Comparison of ENCODE assay signal across 19 cellular contexts in the genomic region with DNA sequence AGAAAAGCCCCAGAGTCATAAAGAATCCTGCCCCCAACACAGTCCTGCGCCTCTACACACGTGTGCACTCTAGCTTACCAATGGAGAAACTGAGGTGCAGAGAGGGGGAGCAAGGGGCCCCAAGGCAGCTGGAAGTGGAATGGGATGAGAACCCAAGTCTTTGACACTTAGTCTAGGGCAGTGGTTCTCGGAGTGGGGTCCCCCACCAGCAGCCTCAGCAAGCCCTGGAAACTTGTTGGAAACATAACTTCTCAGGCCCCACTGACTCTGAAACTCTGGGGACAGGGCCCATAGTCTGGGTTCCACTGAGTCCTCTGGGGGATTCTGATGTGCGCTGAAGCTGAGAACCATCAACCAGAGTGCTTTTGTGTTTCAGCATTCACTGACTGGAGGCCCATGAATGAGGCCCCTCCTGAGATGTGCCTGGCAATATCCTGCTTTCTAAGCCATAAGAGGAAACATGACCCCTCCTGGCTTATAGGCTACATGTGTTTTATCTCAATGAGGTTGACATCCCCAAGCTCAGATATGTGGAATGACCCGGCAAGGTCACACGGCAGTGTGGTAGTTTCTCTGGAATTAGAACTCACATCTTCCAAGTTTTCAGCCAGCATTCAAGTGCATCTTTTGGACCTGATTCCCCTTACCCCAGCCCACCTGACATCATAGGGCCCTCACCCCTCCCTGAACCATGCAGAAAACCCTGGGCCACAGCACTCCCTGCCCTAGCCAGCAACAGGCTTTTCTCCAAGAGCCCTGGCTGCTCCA.
DNase-seq lines count a peak whose midpoint lies in the region; FAIRE-seq and TF ChIP-seq lines count a peak whose summit lies in the region.
"Had no signal": no experiment of that assay in that cellular context is flagged by ENCODE, and none has a peak within 500 bp of the region (broad histone marks: within the 10 kb centered on the region; RNA-seq: fewer than 3 reads in every experiment).

No MANE protein-coding gene starts in this region.

- TF ChIP-seq POLR2A in ovary (IDR thresholded peaks at IDR 0.05), result no peak

- H4K20me1 ChIP-seq in SK-N-SH (ENCODE audit: insufficient read depth), result no peaks in the 10 kb centered on the region

- peak; percentile 30 for DNase-seq in activated effector memory CD4-positive, alpha-beta T cell treated with anti-CD3 and anti-CD28 coated beads, Interleukin-2, amount 50 U/mL, for 16 hours
- DNase-seq in activated effector memory CD4-positive, alpha-beta T cell treated with Interleukin-2 at 50 U/mL for 16 hours, result no peak
- DNase-seq in SK-N-SH (peak; percentile 73), left kidney (ENCODE audit: low read depth, low spot score) (peak; percentile 91), ovary (no peak), NCI-H446 treated with DMSO at 0.1 percent for 48 hours (lab: John Stamatoyannopoulos, UW) (no peak), small intestine (no peak)
- DNase-seq: GDM1, GM23248, NCI-H2029, NCI-H2227 treated with DMSO at 0.1 percent for 48 hours, NCI-H526, OCI-M1, SIG-M5 had no signal

- TF ChIP-seq EP300 in SK-N-SH (IDR thresholded peaks at IDR 0.05; ENCODE audit: borderline replicate concordance in 1 of 2, low read depth in 1 of 2, low read length in 1 of 2), result no peak
- TF ChIP-seq EP300 in ovary (IDR thresholded peaks at IDR 0.05), result no peak

- no peak for TF ChIP-seq RAD21 in SK-N-SH (IDR thresholded peaks at IDR 0.05; ENCODE audit: low read length)

- H3K4me1 ChIP-seq in SK-N-SH (ENCODE audit: control insufficient read depth in 1 of 2, insufficient read depth in 2 of 2, low read depth in 1 of 2, low read length in 1 of 2), result peaks cover 0 to 39% of the 10 kb centered on the region in 2 experiments; a peak in 1 of 4 replicates
- H3K4me1 ChIP-seq in ovary (ENCODE audit: insufficient read depth), result no peaks in the 10 kb centered on the region
- no peaks in the 10 kb centered on the region for H3K4me1 ChIP-seq in small intestine (ENCODE audit: control insufficient read depth in 2 of 2, insufficient read depth in 1 of 2, low read depth in 1 of 2, low read length in 1 of 2)

- no peaks in the 10 kb centered on the region for H3F3A ChIP-seq in SK-N-SH (replicated peaks; ENCODE audit: insufficient read depth)

- H2AFZ ChIP-seq in SK-N-SH (ENCODE audit: low read depth), result no peak overlapping the region
- H2AFZ ChIP-seq: GM23248 had no signal

- H3K79me2 ChIP-seq in SK-N-SH (ENCODE audit: insufficient read depth), result no peaks in the 10 kb centered on the region

- CTCF ChIA-PET in SK-N-SH (lab: Yijun Ruan, JAX), result interaction anchor here (0.7 to 3.1 kb wide), 9 partner anchors 31 to 258 kb away, joined by 3 to 14 read pairs (median 4); no protein-coding TSS in a partner anchor

- FAIRE-seq in small intestine (lab: Jason Lieb, UNC), result no peak
- FAIRE-seq: A204.1, GM12878, HTR-8/SVneo had no signal

- no peaks in the 10 kb centered on the region for H3K9me3 ChIP-seq in SK-N-SH
- H3K9me3 ChIP-seq in ovary, result no peaks in the 10 kb centered on the region
- H3K9me3 ChIP-seq in small intestine (ENCODE audit: control insufficient read depth, low read depth), result no peaks in the 10 kb centered on the region

- POLR2A ChIA-PET in SK-N-SH (lab: Yijun Ruan, JAX), result no interaction called here

- H3K27me3 ChIP-seq in SK-N-SH (ENCODE audit: insufficient read depth) (no peaks in the 10 kb centered on the region), ovary (no peaks in the 10 kb centered on the region), small intestine (ENCODE audit: control insufficient read depth in 2 of 2, insufficient read depth in 2 of 2, low read length in 2 of 2) (no peaks in the 10 kb centered on the region)

- H3K27ac ChIP-seq in SK-N-SH (ENCODE audit: low read depth in 2 of 2, low read length in 1 of 2), result peak overlapping the region in 1 of 2 experiments; percentile 34; a peak in 1 of 4 replicates
- no peak overlapping the region for H3K27ac ChIP-seq in ovary
- H3K27ac ChIP-seq in small intestine (ENCODE audit: low read depth in 1 of 2, low read length in 1 of 2), result no peak overlapping the region
- H3K27ac ChIP-seq: C4-2B, GM23248, HL-60 had no signal

- H3K4me2 ChIP-seq in SK-N-SH, result no peak overlapping the region

- H3K4me3 ChIP-seq in SK-N-SH (ENCODE audit: low read depth in 2 of 2, low read length in 1 of 2), result no peak overlapping the region
- no peak overlapping the region for H3K4me3 ChIP-seq in ovary
- H3K4me3 ChIP-seq in small intestine (ENCODE audit: low read depth in 1 of 2, low read length in 2 of 2), result no peak overlapping the region
- H3K4me3 ChIP-seq: GM12878, GM23248 had no signal

- no peak overlapping the region for H3K9ac ChIP-seq in SK-N-SH
- H3K9ac ChIP-seq: GM23248 had no signal

- no peaks in the 10 kb centered on the region for H3K9me2 ChIP-seq in SK-N-SH

- H3K36me3 ChIP-seq in SK-N-SH (replicated peaks in 1 of 2; ENCODE audit: control insufficient read depth in 1 of 2, insufficient read depth in 2 of 2, low read length in 1 of 2) (no peaks in the 10 kb centered on the region), ovary (no peaks in the 10 kb centered on the region), small intestine (ENCODE audit: control insufficient read depth in 2 of 2, insufficient read depth in 2 of 2, low read length in 2 of 2) (no peaks in the 10 kb centered on the region)

- intact Hi-C loops in ovary (cut with DNase I), result no loop called here

- 67% methylated on average over 4 of the region's 6 CpGs for WGBS in SK-N-SH (ENCODE audit: low lambda C conversion rate)
- 60 to 71% (median 66%) methylated on average over 6 of the region's 6 CpGs for WGBS in ovary, 3 donors
- WGBS in small intestine, 3 donors, result 63 to 75% (median 66%) methylated on average over 6 of the region's 6 CpGs

- TF ChIP-seq CTCF in SK-N-SH (IDR thresholded peaks at IDR 0.05) (no peak), ovary (IDR thresholded peaks at IDR 0.05) (no peak)

TF ChIP-seq in SK-N-SH, 30 proteins besides CTCF, POLR2A, EP300 and RAD21:
- TF ChIP-seq FOXM1 (IDR thresholded peaks at IDR 0.05; ENCODE audit: low read depth) (no peak), FOSL2 (IDR thresholded peaks at IDR 0.05; ENCODE audit: borderline replicate concordance, low read depth) (no peak), RCOR1 (IDR thresholded peaks at IDR 0.05; ENCODE audit: low read length) (0 out of 2 replicates have a peak, but pooled peaks have one; percentile 12)

Comparison
In these comparisons a context has a peak if more than half of its experiments do, and no peak if none do; other contexts are left out.
1. DNase-seq: peak in activated effector memory CD4-positive, alpha-beta T cell treated with anti-CD3 and anti-CD28 coated beads, Interleukin-2, amount 50 U/mL, for 16 hours (single experiment), SK-N-SH (single experiment) and left kidney (single experiment); none in activated effector memory CD4-positive, alpha-beta T cell treated with Interleukin-2 at 50 U/mL for 16 hours (single experiment), ovary (0 of 5), NCI-H446 treated with DMSO at 0.1 percent for 48 hours (single experiment) and small intestine (single experiment).